8 cellular contexts compared by ENCODE assay signal in genomic region chr7:56466607-56467525, GRCh38.
A peak's percentile ranks its signal among the peaks of the same experiment; 100 is the strongest.
DNase-seq lines count a peak whose midpoint lies in the region; FAIRE-seq and TF ChIP-seq lines count a peak whose summit lies in the region.
"Not testable (repeated sequence)": the region's sequence is repeated elsewhere in the genome, so short reads cannot be mapped to it uniquely, and the experiment has no call there.

No MANE protein-coding gene starts in this region.

- not testable (repeated sequence) for TF ChIP-seq EP300 in Ishikawa (IDR thresholded peaks at IDR 0.05; ENCODE audit: borderline replicate concordance)

- not testable (repeated sequence) for H3K36me3 ChIP-seq in liver (ENCODE audit: control insufficient read depth in 4 of 4, insufficient read depth in 3 of 4, low read depth in 1 of 4, low read length in 3 of 4); subcutaneous abdominal adipose tissue (ENCODE audit: control insufficient read depth in 5 of 5, insufficient read depth in 5 of 5, low read length in 5 of 5)

- H3K27me3 ChIP-seq in liver (ENCODE audit: control insufficient read depth in 4 of 4, insufficient read depth in 4 of 4, low read length in 3 of 4); subcutaneous abdominal adipose tissue (ENCODE audit: control insufficient read depth in 5 of 5, insufficient read depth in 4 of 5, low read length in 5 of 5): not testable (repeated sequence)

- not testable (repeated sequence) for H3K4me3 ChIP-seq in astrocyte of the spinal cord (ENCODE audit: low read depth, low read length); fibroblast of pulmonary artery (replicated peaks; ENCODE audit: low read depth, low read length)
- H3K4me3 ChIP-seq in liver (ENCODE audit: low read depth in 1 of 3, low read length in 3 of 3), result peak overlapping the region in 2 of 3 donors; percentile 32 to 65
- H3K4me3 ChIP-seq in subcutaneous abdominal adipose tissue (ENCODE audit: low read depth in 1 of 5, low read length in 5 of 5), result peak overlapping the region in 4 of 5 donors; percentile 11 to 55 (median 20)

- not testable (repeated sequence) for TF ChIP-seq CTCF in astrocyte of the spinal cord (IDR thresholded peaks at IDR 0.05; ENCODE audit: low read depth, low read length); fibroblast of pulmonary artery (IDR thresholded peaks at IDR 0.05; ENCODE audit: low read length, missing control alignments); liver (IDR thresholded peaks at IDR 0.05; ENCODE audit: low read depth, low read length, missing input control)

- TF ChIP-seq POLR2A in H54 (IDR thresholded peaks at IDR 0.05; ENCODE audit: low read depth, low read length), result not testable (repeated sequence)

- H3K9ac ChIP-seq in liver (ENCODE audit: low read depth in 1 of 2, low read length in 2 of 2); subcutaneous abdominal adipose tissue (ENCODE audit: low read length in 5 of 5): not testable (repeated sequence)

- in situ Hi-C loops in astrocyte of the spinal cord (cut with HindIII; ENCODE audit: low sequenced_read_pairs), result not testable (repeated sequence)

- not testable (repeated sequence) for TF ChIP-seq RAD21 in Ishikawa (IDR thresholded peaks at IDR 0.05; ENCODE audit: low read depth); liver (IDR thresholded peaks at IDR 0.05)

- not testable (repeated sequence) for DNase-seq in H54 (ENCODE audit: insufficient read length, low spot score)
- DNase-seq in OCI-M1 (lab: John Stamatoyannopoulos, UW) (peak; percentile 0), astrocyte of the spinal cord (ENCODE audit: low read depth, low spot score) (peak; percentile 1), dermis blood vessel endothelial cell (peak; percentile 1), fibroblast of pulmonary artery (ENCODE audit: low read depth) (peak; percentile 2)

- not testable (repeated sequence) for H3K27ac ChIP-seq in liver (ENCODE audit: low read depth in 1 of 2, low read length in 2 of 2); subcutaneous abdominal adipose tissue (ENCODE audit: low read depth, low read length)

- H3K9me3 ChIP-seq in liver (ENCODE audit: control insufficient read depth in 4 of 4, low read length in 3 of 4), result peaks cover 35 to 78% (median 52%) of the 10 kb centered on the region in 4 donors
- H3K9me3 ChIP-seq in subcutaneous abdominal adipose tissue (ENCODE audit: control insufficient read depth in 5 of 5, low read length in 5 of 5), result peaks cover 51 to 94% (median 91%) of the 10 kb centered on the region in 5 donors

- not testable (repeated sequence) for H3K4me1 ChIP-seq in liver (ENCODE audit: control insufficient read depth in 4 of 4, insufficient read depth in 4 of 4, low read length in 3 of 4); subcutaneous abdominal adipose tissue (ENCODE audit: control insufficient read depth in 5 of 5, insufficient read depth in 5 of 5, low read length in 5 of 5)

- 28% methylated on average over 2 of the region's 2 CpGs for WGBS in liver

- FAIRE-seq in H54 (lab: Jason Lieb, UNC), result peak; percentile 66

TF ChIP-seq in Ishikawa, 13 proteins besides CTCF, POLR2A, EP300 and RAD21:
- TF ChIP-seq USF1 (IDR thresholded peaks at IDR 0.05), result peak; percentile 32; the same call in 1 of the 2 replicates
